ENCODE assay signal across 14 cellular contexts in the genomic region with DNA sequence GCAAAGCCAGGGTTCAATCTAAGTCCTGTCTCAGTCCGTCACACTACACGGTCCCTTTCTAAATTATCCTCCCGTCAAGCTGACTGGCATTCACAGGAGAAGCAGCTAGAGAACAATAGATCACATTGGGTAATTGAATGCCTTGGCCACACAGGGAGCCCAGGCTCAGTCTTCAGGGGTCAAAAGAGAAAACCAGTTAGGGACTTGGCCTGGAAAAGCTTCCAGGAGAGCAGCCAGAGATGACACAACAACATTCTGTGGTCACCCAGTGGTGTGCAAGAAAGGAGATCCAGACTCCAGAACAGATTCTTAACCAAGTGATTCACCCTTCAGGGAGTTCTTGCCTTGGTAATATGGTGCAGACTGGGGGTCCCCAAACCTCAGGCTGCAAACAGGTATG. TPM values are rescaled to one million over a fixed set of nuclear protein-coding genes. Genes with fewer than 3 reads are reported as not detected.
DNase-seq lines count a peak whose midpoint lies in the region; ATAC-seq and TF ChIP-seq lines count a peak whose summit lies in the region.
"Had no signal": no experiment of that assay in that cellular context is flagged by ENCODE, and none has a peak within 500 bp of the region (broad histone marks: within the 10 kb centered on the region; RNA-seq: fewer than 3 reads in every experiment).

No MANE protein-coding gene starts in this region.

- peaks cover 38% of the 10 kb centered on the region for H3K36me3 Mint-ChIP-seq in activated naive CD8-positive, alpha-beta T cell treated with anti-CD3 and anti-CD28 coated beads, Interleukin-2, amount 50 U/mL, for 24 hours (ENCODE audit: low read depth)

- peaks cover 22% of the 10 kb centered on the region for H3K4me1 Mint-ChIP-seq in activated naive CD8-positive, alpha-beta T cell treated with anti-CD3 and anti-CD28 coated beads, Interleukin-2, amount 50 U/mL, for 24 hours

- no peaks in the 10 kb centered on the region for H3K27me3 Mint-ChIP-seq in activated naive CD8-positive, alpha-beta T cell treated with anti-CD3 and anti-CD28 coated beads, Interleukin-2, amount 50 U/mL, for 24 hours
- H3K27me3 Mint-ChIP-seq: T-cell had no signal

- no peak for ATAC-seq in activated naive CD8-positive, alpha-beta T cell treated with anti-CD3 and anti-CD28 coated beads, Interleukin-2, amount 50 U/mL, for 24 hours
- ATAC-seq: GM12878, T-cell had no signal

- peak; percentile 96 for DNase-seq in AG08395 (ENCODE audit: low spot score)
- peak; percentile 100 for DNase-seq in M059J (ENCODE audit: low read depth)
- peak; percentile 98 for DNase-seq in choroid plexus epithelial cell (ENCODE audit: low read depth)
- peak; percentile 97 for DNase-seq in kidney glomerular epithelial cell (lab: John Stamatoyannopoulos, UW)
- no peak for DNase-seq in activated naive CD8-positive, alpha-beta T cell treated with anti-CD3 and anti-CD28 coated beads, Interleukin-2, amount 50 U/mL, for 24 hours
- no peak for DNase-seq in NOMO-1 treated with DMSO at 0.1 percent for 48 hours (lab: John Stamatoyannopoulos, UW; ENCODE audit: unreplicated experiment)
- DNase-seq in GM20000 (ENCODE audit: low spot score) = no peak
- no peak for DNase-seq in HuH-7.5 (ENCODE audit: low spot score)
- DNase-seq: activated T-cell treated with anti-CD3 and anti-CD28 coated beads, Interleukin-2, amount 50 U/mL, for 1 hour; midbrain; stimulated activated CD4-positive, alpha-beta T cell treated with anti-CD3 and anti-CD28 coated beads, Interleukin-2, amount 100 ng/mL, for 24 hours; T-cell had no signal

- no peak overlapping the region for H3K4me3 ChIP-seq in choroid plexus epithelial cell (ENCODE audit: low read depth, low read length)
- H3K4me3 ChIP-seq: BLaER1, GM12878 had no signal

- no peak for TF ChIP-seq CTCF in choroid plexus epithelial cell (conservative IDR thresholded peaks at IDR 0.05; ENCODE audit: low read depth, low read length)
- no peak for TF ChIP-seq CTCF in GM20000 (IDR thresholded peaks at IDR 0.05; ENCODE audit: extremely low read depth, missing control alignments)

- no peak overlapping the region for H3K27ac Mint-ChIP-seq in activated naive CD8-positive, alpha-beta T cell treated with anti-CD3 and anti-CD28 coated beads, Interleukin-2, amount 50 U/mL, for 24 hours
- H3K27ac Mint-ChIP-seq: T-cell had no signal

- no peaks in the 10 kb centered on the region for H3K9me3 Mint-ChIP-seq in activated naive CD8-positive, alpha-beta T cell treated with anti-CD3 and anti-CD28 coated beads, Interleukin-2, amount 50 U/mL, for 24 hours
- H3K9me3 Mint-ChIP-seq: T-cell had no signal

- H3K4me3 Mint-ChIP-seq in activated naive CD8-positive, alpha-beta T cell treated with anti-CD3 and anti-CD28 coated beads, Interleukin-2, amount 50 U/mL, for 24 hours = no peak overlapping the region
- H3K4me3 Mint-ChIP-seq: T-cell had no signal

RNA-seq across cellular contexts. Expression of a gene that starts 15.9 kb away (rescaled TPM):
- total RNA-seq in M059J (2014; rRNA removed; shearing (Covaris generic)) = 7.8 and 10.5 TPM in 2 replicates

Comparison
In these comparisons a context has a peak if more than half of its experiments do, and no peak if none do; other contexts are left out.
1. DNase-seq: peak in AG08395 (single experiment), M059J (single experiment), choroid plexus epithelial cell (single experiment) and kidney glomerular epithelial cell (single experiment); none in activated naive CD8-positive, alpha-beta T cell treated with anti-CD3 and anti-CD28 coated beads, Interleukin-2, amount 50 U/mL, for 24 hours (single experiment), NOMO-1 treated with DMSO at 0.1 percent for 48 hours (single experiment), GM20000 (single experiment) and HuH-7.5 (single experiment).